11 cellular contexts compared by ENCODE assay signal in the genomic region with DNA sequence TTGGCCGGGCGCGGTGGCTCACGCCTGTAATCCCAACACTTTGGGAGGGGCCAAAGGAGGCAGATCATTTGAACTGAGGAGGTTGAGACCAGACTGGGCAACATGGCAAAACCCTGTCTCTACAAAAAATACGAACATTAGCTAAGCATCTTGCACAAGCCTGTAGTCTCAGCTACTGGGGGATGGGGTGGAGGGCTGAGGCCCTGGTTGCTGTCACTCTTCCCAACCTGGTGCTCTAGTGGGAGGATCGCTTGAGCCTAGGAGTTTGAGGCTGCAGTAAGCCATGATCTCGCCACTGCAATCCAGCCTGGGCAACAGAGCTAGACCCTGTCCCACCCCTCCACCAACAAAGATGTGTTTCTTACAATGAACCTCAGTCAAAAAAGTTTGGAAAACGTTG. TPM values are rescaled to one million over a fixed set of nuclear protein-coding genes. Genes with fewer than 3 reads are reported as not detected.
DNase-seq lines count a peak whose midpoint lies in the region; ATAC-seq and TF ChIP-seq lines count a peak whose summit lies in the region.
"Had no signal": no experiment of that assay in that cellular context is flagged by ENCODE, and none has a peak within 500 bp of the region (broad histone marks: within the 10 kb centered on the region; RNA-seq: fewer than 3 reads in every experiment).

No MANE protein-coding gene starts in this region.

- H3K27ac Mint-ChIP-seq in activated naive CD4-positive, alpha-beta T cell treated with anti-CD3 and anti-CD28 coated beads, Interleukin-2, amount 50 U/mL, for 24 hours: no peak overlapping the region
- no peak overlapping the region for H3K27ac Mint-ChIP-seq in activated naive CD4-positive, alpha-beta T cell treated with anti-CD3 and anti-CD28 coated beads, Interleukin-2, amount 50 U/mL, for 72 hours
- no peak overlapping the region for H3K27ac Mint-ChIP-seq in activated CD8-positive, alpha-beta T cell treated with anti-CD3 and anti-CD28 coated beads, Interleukin-2, amount 10 ng/mL, durations not matched to agents 7 days and 5 days
- no peak overlapping the region for H3K27ac Mint-ChIP-seq in natural killer cell treated with Interleukin-12 subunit alpha and Interleukin-12 subunit beta and Interleukin-15 and Interleukin-18, amount 100 ng/mL, for 72 hours
- H3K27ac Mint-ChIP-seq: activated B cell treated with CpG ODN at 0.5 μM for 24 hours had no signal

- no peak for TF ChIP-seq CTCF in tibial artery (IDR thresholded peaks at IDR 0.05)

- H3K4me3 Mint-ChIP-seq in activated naive CD4-positive, alpha-beta T cell treated with anti-CD3 and anti-CD28 coated beads, Interleukin-2, amount 50 U/mL, for 24 hours: peak overlapping the region; percentile 95
- H3K4me3 Mint-ChIP-seq in activated CD8-positive, alpha-beta T cell treated with anti-CD3 and anti-CD28 coated beads, Interleukin-2, amount 10 ng/mL, durations not matched to agents 7 days and 5 days: peak overlapping the region; percentile 89
- H3K4me3 Mint-ChIP-seq in natural killer cell treated with Interleukin-12 subunit alpha and Interleukin-12 subunit beta and Interleukin-15 and Interleukin-18, amount 100 ng/mL, for 72 hours: no peak overlapping the region

- H3K9me3 ChIP-seq in right cardiac atrium (ENCODE audit: control insufficient read depth, low read length) (no peaks in the 10 kb centered on the region), tibial artery (no peaks in the 10 kb centered on the region)
- H3K9me3 ChIP-seq: breast epithelium had no signal

- ATAC-seq in activated naive CD4-positive, alpha-beta T cell treated with anti-CD3 and anti-CD28 coated beads, Interleukin-2, amount 50 U/mL, for 72 hours: no peak
- no peak for ATAC-seq in activated CD8-positive, alpha-beta T cell treated with anti-CD3 and anti-CD28 coated beads, Interleukin-2, amount 10 ng/mL, durations not matched to agents 7 days and 5 days
- ATAC-seq in right cardiac atrium: peak in 1 of 2 donors; percentile 27
- no peak for ATAC-seq in HG02588 (IDR thresholded peaks at IDR 0.05; ENCODE audit: unreplicated experiment)
- no peak for ATAC-seq in natural killer cell treated with Interleukin-12 subunit alpha and Interleukin-12 subunit beta and Interleukin-15 and Interleukin-18, amount 100 ng/mL, for 72 hours

- H3K27ac ChIP-seq in right cardiac atrium (ENCODE audit: low read length) (peak overlapping the region; percentile 14), tibial artery (peak overlapping the region; percentile 85 to 87)

- WGBS in right cardiac atrium: 71% methylated on average over 8 of the region's 8 CpGs

- H3K36me3 ChIP-seq in tibial artery: no peaks in the 10 kb centered on the region
- H3K36me3 ChIP-seq: breast epithelium had no signal

- no peaks in the 10 kb centered on the region for H3K4me1 ChIP-seq in right cardiac atrium (ENCODE audit: control insufficient read depth, insufficient read depth, low read length)
- H3K4me1 ChIP-seq in tibial artery: peaks cover 0 to 52% (median 34%) of the 10 kb centered on the region in 4 donors

- POLR2A ChIA-PET in activated CD8-positive, alpha-beta T cell treated with anti-CD3 and anti-CD28 coated beads, Interleukin-2, amount 10 ng/mL, durations not matched to agents 7 days and 5 days (lab: Charles Lee): no interaction called here

- no peaks in the 10 kb centered on the region for H3K9me3 Mint-ChIP-seq in activated naive CD4-positive, alpha-beta T cell treated with anti-CD3 and anti-CD28 coated beads, Interleukin-2, amount 50 U/mL, for 24 hours
- H3K9me3 Mint-ChIP-seq in activated naive CD4-positive, alpha-beta T cell treated with anti-CD3 and anti-CD28 coated beads, Interleukin-2, amount 50 U/mL, for 72 hours: no peaks in the 10 kb centered on the region
- H3K9me3 Mint-ChIP-seq in activated CD8-positive, alpha-beta T cell treated with anti-CD3 and anti-CD28 coated beads, Interleukin-2, amount 10 ng/mL, durations not matched to agents 7 days and 5 days (ENCODE audit: insufficient read depth): no peaks in the 10 kb centered on the region
- H3K9me3 Mint-ChIP-seq in natural killer cell treated with Interleukin-12 subunit alpha and Interleukin-12 subunit beta and Interleukin-15 and Interleukin-18, amount 100 ng/mL, for 72 hours: no peaks in the 10 kb centered on the region
- H3K9me3 Mint-ChIP-seq: activated B cell treated with CpG ODN at 0.5 μM for 24 hours had no signal

- H3K36me3 Mint-ChIP-seq in activated naive CD4-positive, alpha-beta T cell treated with anti-CD3 and anti-CD28 coated beads, Interleukin-2, amount 50 U/mL, for 24 hours: peaks cover 3% of the 10 kb centered on the region
- peaks cover 17 to 37% of the 10 kb centered on the region in 2 donors for H3K36me3 Mint-ChIP-seq in activated naive CD4-positive, alpha-beta T cell treated with anti-CD3 and anti-CD28 coated beads, Interleukin-2, amount 50 U/mL, for 72 hours
- peaks cover 45% of the 10 kb centered on the region for H3K36me3 Mint-ChIP-seq in activated CD8-positive, alpha-beta T cell treated with anti-CD3 and anti-CD28 coated beads, Interleukin-2, amount 10 ng/mL, durations not matched to agents 7 days and 5 days (ENCODE audit: low read depth)
- peaks cover 6% of the 10 kb centered on the region for H3K36me3 Mint-ChIP-seq in natural killer cell treated with Interleukin-12 subunit alpha and Interleukin-12 subunit beta and Interleukin-15 and Interleukin-18, amount 100 ng/mL, for 72 hours

- H3K4me3 ChIP-seq in right cardiac atrium (ENCODE audit: low read length) (no peak overlapping the region), tibial artery (peak overlapping the region; percentile 79 to 88)
- H3K4me3 ChIP-seq: breast epithelium had no signal

- intact Hi-C loops in right cardiac atrium (cut with DNase I): no loop called here
- intact Hi-C loops in tibial artery (cut with DNase I; ENCODE audit: low total_unique reads): no loop called here

- H3K27me3 ChIP-seq in right cardiac atrium (ENCODE audit: control insufficient read depth, insufficient read depth) (no peaks in the 10 kb centered on the region), tibial artery (no peaks in the 10 kb centered on the region)
- H3K27me3 ChIP-seq: breast epithelium had no signal

- CTCF ChIA-PET in activated CD8-positive, alpha-beta T cell treated with anti-CD3 and anti-CD28 coated beads, Interleukin-2, amount 10 ng/mL, durations not matched to agents 7 days and 5 days (lab: Charles Lee): interaction anchor here (1.0 kb wide), 2 partner anchors 29 to 103 kb away, joined by 3 read pairs; no protein-coding TSS in a partner anchor

- H3K4me1 Mint-ChIP-seq in activated naive CD4-positive, alpha-beta T cell treated with anti-CD3 and anti-CD28 coated beads, Interleukin-2, amount 50 U/mL, for 24 hours: peaks cover 36% of the 10 kb centered on the region
- H3K4me1 Mint-ChIP-seq in activated CD8-positive, alpha-beta T cell treated with anti-CD3 and anti-CD28 coated beads, Interleukin-2, amount 10 ng/mL, durations not matched to agents 7 days and 5 days (ENCODE audit: low read depth): peaks cover 50% of the 10 kb centered on the region
- H3K4me1 Mint-ChIP-seq in natural killer cell treated with Interleukin-12 subunit alpha and Interleukin-12 subunit beta and Interleukin-15 and Interleukin-18, amount 100 ng/mL, for 72 hours (ENCODE audit: low read depth in 2 of 2): peaks cover 19 to 28% of the 10 kb centered on the region in 2 donors

- no peak for DNase-seq in activated naive CD4-positive, alpha-beta T cell treated with anti-CD3 and anti-CD28 coated beads, Interleukin-2, amount 50 U/mL, for 72 hours (ENCODE audit: low spot score in 2 of 2)
- DNase-seq in activated CD8-positive, alpha-beta T cell treated with anti-CD3 and anti-CD28 coated beads, Interleukin-2, amount 10 ng/mL, durations not matched to agents 7 days and 5 days: no peak
- DNase-seq in right cardiac atrium (peak in 2 of 3 donors; percentile 35 to 53), tibial artery (peak; percentile 69 to 78)
- DNase-seq in natural killer cell treated with Interleukin-12 subunit alpha and Interleukin-12 subunit beta and Interleukin-15 and Interleukin-18, amount 100 ng/mL, for 72 hours (ENCODE audit: low spot score): no peak
- no peak for DNase-seq in stimulated activated naive CD4-positive, alpha-beta T cell (lab: John Stamatoyannopoulos, UW)
- DNase-seq: activated B cell treated with CpG ODN at 0.5 μM for 24 hours, KG1 had no signal

- H3K27me3 Mint-ChIP-seq in activated naive CD4-positive, alpha-beta T cell treated with anti-CD3 and anti-CD28 coated beads, Interleukin-2, amount 50 U/mL, for 24 hours: peaks cover 15% of the 10 kb centered on the region
- H3K27me3 Mint-ChIP-seq in activated CD8-positive, alpha-beta T cell treated with anti-CD3 and anti-CD28 coated beads, Interleukin-2, amount 10 ng/mL, durations not matched to agents 7 days and 5 days (ENCODE audit: low read depth): peaks cover 10% of the 10 kb centered on the region
- peaks cover 19 to 22% of the 10 kb centered on the region in 2 donors for H3K27me3 Mint-ChIP-seq in natural killer cell treated with Interleukin-12 subunit alpha and Interleukin-12 subunit beta and Interleukin-15 and Interleukin-18, amount 100 ng/mL, for 72 hours

RNA-seq across cellular contexts. Expression of a gene that starts 2.8 kb away (rescaled TPM):
- total RNA-seq in activated naive CD4-positive, alpha-beta T cell treated with anti-CD3 and anti-CD28 coated beads, Interleukin-2, amount 50 U/mL, for 72 hours: 100 to 1,000 TPM in 1 of 2 donors, 10 to 100 TPM in 1; 73.2 to 241 TPM
- 100 to 1,000 TPM; 195 to 201 TPM for total RNA-seq in activated CD8-positive, alpha-beta T cell treated with anti-CD3 and anti-CD28 coated beads, Interleukin-2, amount 10 ng/mL, durations not matched to agents 7 days and 5 days
- 10 to 100 TPM; 18.1 to 43.1 (median 20.5) TPM for total RNA-seq in right cardiac atrium
- 11.9 TPM for polyA plus RNA-seq in right cardiac atrium
- total RNA-seq in natural killer cell treated with Interleukin-12 subunit alpha and Interleukin-12 subunit beta and Interleukin-15 and Interleukin-18, amount 100 ng/mL, for 72 hours: 10 to 100 TPM; 37.6 to 42.1 TPM

RNA-seq across cellular contexts. Expression of a gene that starts 54.1 kb away (rescaled TPM):
- not detected for total RNA-seq in activated naive CD4-positive, alpha-beta T cell treated with anti-CD3 and anti-CD28 coated beads, Interleukin-2, amount 50 U/mL, for 72 hours
- not detected for total RNA-seq in activated CD8-positive, alpha-beta T cell treated with anti-CD3 and anti-CD28 coated beads, Interleukin-2, amount 10 ng/mL, durations not matched to agents 7 days and 5 days
- 10 to 100 TPM in 3 of 4 donors, under 1 TPM in 1; 0.82 to 50.8 (median 21.4) TPM for total RNA-seq in right cardiac atrium
- polyA plus RNA-seq in right cardiac atrium: 18.5 TPM
- total RNA-seq in natural killer cell treated with Interleukin-12 subunit alpha and Interleukin-12 subunit beta and Interleukin-15 and Interleukin-18, amount 100 ng/mL, for 72 hours: not detected
- total RNA-seq: activated B cell treated with CpG ODN at 0.5 μM for 24 hours had no signal

Comparison
In these comparisons a context has a peak if more than half of its experiments do, and no peak if none do; other contexts are left out.
1. DNase-seq: peak in right cardiac atrium (2 of 3) and tibial artery (2 of 2); none in activated naive CD4-positive, alpha-beta T cell treated with anti-CD3 and anti-CD28 coated beads, Interleukin-2, amount 50 U/mL, for 72 hours (0 of 2), activated CD8-positive, alpha-beta T cell treated with anti-CD3 and anti-CD28 coated beads, Interleukin-2, amount 10 ng/mL, durations not matched to agents 7 days and 5 days (single experiment), natural killer cell treated with Interleukin-12 subunit alpha and Interleukin-12 subunit beta and Interleukin-15 and Interleukin-18, amount 100 ng/mL, for 72 hours (single experiment) and stimulated activated naive CD4-positive, alpha-beta T cell (0 of 6).